Comparison of ENCODE assay signal across 1 cellular context in genomic region chr12:3872800-3873636, GRCh38.
TF ChIP-seq lines count a peak whose summit lies in the region.

PARP11 (minus strand) TSS chr12:3873399; CDS start chr12:3873229, 170 bp downstream.

TF ChIP-seq in HepG2, 621 proteins besides CTCF, POLR2A, EP300 and RAD21 (continued from another document and continues in another):
- no peak for TF ChIP-seq AHDC1 (CRISPR knock-in tag; IDR thresholded peaks at IDR 0.05; ENCODE audit: borderline replicate concordance)
- TF ChIP-seq TSC22D2 (CRISPR knock-in tag; IDR thresholded peaks at IDR 0.05; ENCODE audit: borderline replicate concordance) = no peak
- no peak for TF ChIP-seq ZBTB49 (CRISPR knock-in tag; IDR thresholded peaks at IDR 0.05; ENCODE audit: borderline replicate concordance)
- no peak for TF ChIP-seq ZNF572 (CRISPR knock-in tag; IDR thresholded peaks at IDR 0.05)
- TF ChIP-seq ZFP62 (CRISPR knock-in tag; IDR thresholded peaks at IDR 0.05) = no peak
- peak; percentile 25; the same call in 1 of the 2 replicates for TF ChIP-seq SALL1 (CRISPR knock-in tag; IDR thresholded peaks at IDR 0.05)
- TF ChIP-seq ZNF253 (CRISPR knock-in tag; IDR thresholded peaks at IDR 0.05; ENCODE audit: borderline replicate concordance) = no peak
- no peak for TF ChIP-seq CBX5 (CRISPR knock-in tag; IDR thresholded peaks at IDR 0.05; ENCODE audit: borderline replicate concordance)
- no peak for TF ChIP-seq ZNF704 (CRISPR knock-in tag; IDR thresholded peaks at IDR 0.05; ENCODE audit: borderline replicate concordance)
- TF ChIP-seq IKZF5 (CRISPR knock-in tag; IDR thresholded peaks at IDR 0.05) = 0 out of 2 replicates have a peak, but pooled peaks have one; percentile 19
- peak; percentile 49; the same call in 1 of the 2 replicates for TF ChIP-seq EHMT2 (IDR thresholded peaks at IDR 0.05; ENCODE audit: borderline replicate concordance, low read depth, low read length)
- no peak for TF ChIP-seq EED (CRISPR knock-in tag; IDR thresholded peaks at IDR 0.05)
- TF ChIP-seq FOXJ3 (CRISPR knock-in tag; IDR thresholded peaks at IDR 0.05; ENCODE audit: borderline replicate concordance) = no peak
- no peak for TF ChIP-seq ZNF276 (CRISPR knock-in tag; IDR thresholded peaks at IDR 0.05; ENCODE audit: low read depth)
- TF ChIP-seq IRF2 (CRISPR knock-in tag; IDR thresholded peaks at IDR 0.05) = peak; percentile 11; the same call in 1 of the 2 replicates
- TF ChIP-seq ZNF503 (CRISPR knock-in tag; IDR thresholded peaks at IDR 0.05) = no peak
- TF ChIP-seq KAT8 (CRISPR knock-in tag; IDR thresholded peaks at IDR 0.05) = peak; percentile 58; the same call in 1 of the 2 replicates
- no peak for TF ChIP-seq NFKB2 (CRISPR knock-in tag; IDR thresholded peaks at IDR 0.05; ENCODE audit: borderline replicate concordance)
- no peak for TF ChIP-seq KAT2B (IDR thresholded peaks at IDR 0.05; ENCODE audit: borderline replicate concordance, low read depth, low read length)
- TF ChIP-seq KDM2A (CRISPR knock-in tag; IDR thresholded peaks at IDR 0.05; ENCODE audit: borderline replicate concordance, low read depth) = peak; percentile 58; the same call in 1 of the 2 replicates
- TF ChIP-seq ZFP36L1 (CRISPR knock-in tag; IDR thresholded peaks at IDR 0.05) = 0 out of 2 replicates have a peak, but pooled peaks have one; percentile 49
- no peak for TF ChIP-seq NCOR1 (IDR thresholded peaks at IDR 0.05; ENCODE audit: borderline replicate concordance, low read length)
- no peak for TF ChIP-seq ZNF24 (IDR thresholded peaks at IDR 0.05)
- TF ChIP-seq ZNF775 (CRISPR knock-in tag; IDR thresholded peaks at IDR 0.05; ENCODE audit: borderline replicate concordance) = no peak
- no peak for TF ChIP-seq NFIB (CRISPR knock-in tag; IDR thresholded peaks at IDR 0.05; ENCODE audit: borderline replicate concordance)
- no peak for TF ChIP-seq MXD3 (CRISPR knock-in tag; IDR thresholded peaks at IDR 0.05)
- TF ChIP-seq NR2F6 (IDR thresholded peaks at IDR 0.05) = no peak
- TF ChIP-seq NR2F6 (CRISPR knock-in tag; IDR thresholded peaks at IDR 0.05) = no peak
- TF ChIP-seq ZNF136 (CRISPR knock-in tag; IDR thresholded peaks at IDR 0.05; ENCODE audit: low read depth) = no peak
- 0 out of 2 replicates have a peak, but pooled peaks have one; percentile 35 for TF ChIP-seq DZIP1 (CRISPR knock-in tag; IDR thresholded peaks at IDR 0.05)
- TF ChIP-seq ZNF33B (CRISPR knock-in tag; IDR thresholded peaks at IDR 0.05) = no peak
- peak; percentile 98 for TF ChIP-seq ZNF121 (CRISPR knock-in tag; IDR thresholded peaks at IDR 0.05)
- no peak for TF ChIP-seq ISL2 (CRISPR knock-in tag; IDR thresholded peaks at IDR 0.05)
- TF ChIP-seq ZNF576 (CRISPR knock-in tag; IDR thresholded peaks at IDR 0.05) = no peak
- no peak for TF ChIP-seq MLXIP (CRISPR knock-in tag; IDR thresholded peaks at IDR 0.05; ENCODE audit: borderline replicate concordance)
- TF ChIP-seq NR2F2 (IDR thresholded peaks at IDR 0.05; ENCODE audit: borderline replicate concordance, low read depth) = no peak
- no peak for TF ChIP-seq SMAD3 (CRISPR knock-in tag; IDR thresholded peaks at IDR 0.05)
- TF ChIP-seq ZNF580 (CRISPR knock-in tag; IDR thresholded peaks at IDR 0.05; ENCODE audit: borderline replicate concordance, low read depth) = no peak
